Comparison of ENCODE assay signal across 1 cellular context in genomic region chr3:9397911-9398714, GRCh38.
A peak's percentile ranks its signal among the peaks of the same experiment; 100 is the strongest.
TF ChIP-seq lines count a peak whose summit lies in the region.

No MANE protein-coding gene starts in this region.

TF ChIP-seq in K562, 482 proteins besides CTCF, POLR2A, EP300 and RAD21 (continued from another document and continues in another):
- TF ChIP-seq E2F1 (CRISPR knock-in tag; IDR thresholded peaks at IDR 0.05) (peak; percentile 75; the same call in 1 of the 2 replicates), RBBP5 (IDR thresholded peaks at IDR 0.05; ENCODE audit: borderline replicate concordance, insufficient read depth, low read length, poor library complexity, severe bottlenecking) (peak; percentile 83), THAP12 (CRISPR knock-in tag; IDR thresholded peaks at IDR 0.05) (peak; percentile 35; the same call in 1 of the 2 replicates), RB1 (IDR thresholded peaks at IDR 0.05; ENCODE audit: low read depth) (peak; percentile 30; the same call in 1 of the 2 replicates), ZNF212 (CRISPR knock-in tag; IDR thresholded peaks at IDR 0.05) (0 out of 2 replicates have a peak, but pooled peaks have one; percentile 23), MTA3 (IDR thresholded peaks at IDR 0.05; ENCODE audit: borderline replicate concordance) (0 out of 2 replicates have a peak, but pooled peaks have one; percentile 11), SIN3A (IDR thresholded peaks at IDR 0.05; ENCODE audit: borderline replicate concordance in 2 of 2, control insufficient read depth in 1 of 2, low read depth in 2 of 2, low read length in 2 of 2) (peak in 1 of 2 experiments; percentile 64; a peak in 1 of 4 replicates), ZNF561 (CRISPR knock-in tag; conservative IDR thresholded peaks at IDR 0.05) (no peak), PRPF4 (IDR thresholded peaks at IDR 0.05; ENCODE audit: insufficient read depth, low read depth, low read length, poor library complexity, severe bottlenecking) (peak; percentile 5), NR2F6 (CRISPR knock-in tag; IDR thresholded peaks at IDR 0.05) (peak; percentile 21; the same call in 1 of the 2 replicates), FOXK2 (conservative IDR thresholded peaks at IDR 0.05 in 1 of 2, IDR thresholded peaks at IDR 0.05 in 1 of 2; ENCODE audit: low read depth in 2 of 2) (peak in 1 of 2 experiments; percentile 47; a peak in 1 of 4 replicates), CHD1 (IDR thresholded peaks at IDR 0.05; ENCODE audit: low read length) (peak; percentile 96), SAP30 (IDR thresholded peaks at IDR 0.05; ENCODE audit: borderline replicate concordance, insufficient read depth, low read depth, low read length, poor library complexity, severe bottlenecking) (peak; percentile 54), RBFOX2 (IDR thresholded peaks at IDR 0.05; ENCODE audit: low read depth, low read length) (peak; percentile 32), CEBPB (tag; IDR thresholded peaks at IDR 0.05) (peak; percentile 45; the same call in 1 of the 2 replicates), ATF4 (CRISPR knock-in tag; IDR thresholded peaks at IDR 0.05) (peak; percentile 29; the same call in 1 of the 2 replicates), SAFB2 (IDR thresholded peaks at IDR 0.05; ENCODE audit: borderline replicate concordance, low read depth, low read length, severe bottlenecking) (no peak), ARID1B (IDR thresholded peaks at IDR 0.05) (no peak; the same call in none of the 2 replicates), ZNF431 (CRISPR knock-in tag; IDR thresholded peaks at IDR 0.05) (peak; percentile 70; the same call in 1 of the 2 replicates), POU5F1 (IDR thresholded peaks at IDR 0.05; ENCODE audit: borderline replicate concordance, low read depth, low read length, partially characterized antibody) (no peak), CHCHD3 (CRISPR knock-in tag; IDR thresholded peaks at IDR 0.05) (peak; percentile 29; the same call in 1 of the 2 replicates), U2AF1 (optimal IDR thresholded peaks at IDR 0.05; ENCODE audit: low read depth, low read length) (no peak), CC2D1A (IDR thresholded peaks at IDR 0.05) (peak; percentile 11; the same call in 1 of the 2 replicates), HMGXB4 (CRISPR knock-in tag; IDR thresholded peaks at IDR 0.05) (0 out of 2 replicates have a peak, but pooled peaks have one; percentile 54), NR3C1 (CRISPR knock-in tag; IDR thresholded peaks at IDR 0.05) (peak; percentile 82; the same call in 1 of the 2 replicates), BRF2 (IDR thresholded peaks at IDR 0.05; ENCODE audit: borderline replicate concordance, insufficient read depth, insufficient read length) (no peak), MAZ (CRISPR knock-in tag; conservative IDR thresholded peaks at IDR 0.05 in 1 of 2, IDR thresholded peaks at IDR 0.05 in 1 of 2) (peak in 1 of 2 experiments; percentile 67; a peak in 1 of 4 replicates), ZNF764 (CRISPR knock-in tag; IDR thresholded peaks at IDR 0.05; ENCODE audit: low read depth) (no peak), POLR2B (IDR thresholded peaks at IDR 0.05; ENCODE audit: low read depth, partially characterized antibody) (peak; percentile 39), MAX (CRISPR knock-in tag; IDR thresholded peaks at IDR 0.05) (0 out of 2 replicates have a peak, but pooled peaks have one; percentile 12), NCOA4 (IDR thresholded peaks at IDR 0.05; ENCODE audit: partially characterized antibody) (no peak), NCOR1 (IDR thresholded peaks at IDR 0.05) (peak; percentile 5; the same call in 1 of the 2 replicates), SMARCA4 (IDR thresholded peaks at IDR 0.05) (0 out of 2 replicates have a peak, but pooled peaks have one; percentile 26), BRD4 (IDR thresholded peaks at IDR 0.05) (peak; percentile 94), ZFX (CRISPR knock-in tag; IDR thresholded peaks at IDR 0.05) (peak; percentile 96), ARID3B (CRISPR knock-in tag; IDR thresholded peaks at IDR 0.05; ENCODE audit: borderline replicate concordance) (no peak), KDM5B (IDR thresholded peaks at IDR 0.05; ENCODE audit: insufficient replicate concordance, low read depth, low read length) (no peak), MTA1 (IDR thresholded peaks at IDR 0.05; ENCODE audit: borderline replicate concordance) (0 out of 2 replicates have a peak, but pooled peaks have one; percentile 26), FOXJ2 (tag; IDR thresholded peaks at IDR 0.05) (peak; percentile 39; the same call in 1 of the 2 replicates), OTX1 (CRISPR knock-in tag; IDR thresholded peaks at IDR 0.05) (0 out of 2 replicates have a peak, but pooled peaks have one; percentile 45), RBM39 (optimal IDR thresholded peaks at IDR 0.05; ENCODE audit: low read depth, low read length) (peak; percentile 86), DMBX1 (CRISPR knock-in tag; IDR thresholded peaks at IDR 0.05; ENCODE audit: borderline replicate concordance) (0 out of 2 replicates have a peak, but pooled peaks have one; percentile 54), ZSCAN29 (IDR thresholded peaks at IDR 0.05) (0 out of 2 replicates have a peak, but pooled peaks have one; percentile 15), ELF2 (CRISPR knock-in tag; IDR thresholded peaks at IDR 0.05) (0 out of 2 replicates have a peak, but pooled peaks have one; percentile 44), THRB (CRISPR knock-in tag; conservative IDR thresholded peaks at IDR 0.05) (0 out of 2 replicates have a peak, but pooled peaks have one; percentile 3), TRIM24 (IDR thresholded peaks at IDR 0.05) (peak; percentile 12 to 45; a peak in 1 of 4 replicates), PHF21A (IDR thresholded peaks at IDR 0.05; ENCODE audit: borderline replicate concordance, low read depth) (peak; percentile 27; the same call in 1 of the 2 replicates), E2F8 (IDR thresholded peaks at IDR 0.05; ENCODE audit: low read depth, partially characterized antibody) (no peak), NBN (IDR thresholded peaks at IDR 0.05; ENCODE audit: low read depth) (no peak; the same call in 1 of the 2 replicates), ZNF316 (IDR thresholded peaks at IDR 0.05) (peak; percentile 9; the same call in 1 of the 2 replicates), MEF2A (IDR thresholded peaks at IDR 0.05; ENCODE audit: control insufficient read depth, low read depth, low read length) (no peak), ZNF740 (CRISPR knock-in tag; IDR thresholded peaks at IDR 0.05) (peak; percentile 63; the same call in 1 of the 2 replicates), ZNF740 (tag; IDR thresholded peaks at IDR 0.05) (peak in 1 of 2 experiments; percentile 46; a peak in 1 of 4 replicates), PYGO2 (tag; IDR thresholded peaks at IDR 0.05) (0 out of 2 replicates have a peak, but pooled peaks have one; percentile 64)
